ENCODE assay signal across 28 cellular contexts in the genomic region with DNA sequence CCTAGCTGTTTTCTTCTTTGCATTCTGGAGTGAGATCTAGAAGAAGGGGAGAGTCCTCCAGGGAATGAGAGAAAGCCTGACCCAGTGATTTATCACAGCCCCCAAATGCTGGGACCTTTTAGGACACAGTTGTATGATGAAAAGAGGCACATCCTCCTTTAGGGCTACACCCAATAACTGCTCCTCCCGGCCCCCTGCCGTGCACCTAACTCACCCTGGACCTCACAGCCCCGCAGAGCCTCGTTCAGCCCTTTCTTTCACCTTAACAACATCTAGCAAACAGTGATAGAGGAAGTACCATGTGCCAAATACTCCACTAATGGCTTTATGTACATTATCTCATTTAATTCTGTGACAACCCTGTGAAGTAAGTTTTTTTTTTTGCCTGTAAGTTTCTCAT.
"Had no signal": no experiment of that assay in that cellular context is flagged by ENCODE, and none has a peak within 500 bp of the region (broad histone marks: within the 10 kb centered on the region; RNA-seq: fewer than 3 reads in every experiment).

No MANE protein-coding gene starts in this region.

- H3K27me3 Mint-ChIP-seq: stimulated activated memory B cell treated with anti-CD40 and anti-IgM and Interleukin-4, amounts not matched to agents 10 μg/mL and 1 μg/mL and 100 μg/mL, for 72 hours; stimulated activated naive B cell treated with anti-CD40 and anti-IgM and Interleukin-4, amounts not matched to agents 10 μg/mL and 1 μg/mL and 100 μg/mL, for 72 hours; stimulated activated naive CD8-positive, alpha-beta T cell treated with anti-CD3 and anti-CD28 coated beads, Interleukin-15, amount 100 ng/mL, for 72 hours; type B pancreatic cell had no signal

- ATAC-seq: stimulated activated effector memory CD8-positive, alpha-beta T cell treated with anti-CD3 and anti-CD28 coated beads, Interleukin-12 subunit alpha, Interleukin-12 subunit beta, amount 100 ng/mL, for 72 hours; stimulated activated memory B cell treated with anti-CD40 and anti-IgM and Interleukin-4, amounts not matched to agents 10 μg/mL and 1 μg/mL and 100 μg/mL, for 72 hours; stimulated activated naive B cell treated with anti-CD40 and anti-IgM and Interleukin-4, amounts not matched to agents 10 μg/mL and 1 μg/mL and 100 μg/mL, for 72 hours; stimulated activated naive CD8-positive, alpha-beta T cell treated with anti-CD3 and anti-CD28 coated beads, Interleukin-15, amount 100 ng/mL, for 72 hours; stimulated activated naive CD8-positive, alpha-beta T cell treated with anti-CD3 and anti-CD28 coated beads, Interleukin-15, Interleukin-2, amounts not matched to agents 100 U/mL and 50 U/mL, for 24 hours had no signal

- H3K9me3 Mint-ChIP-seq: stimulated activated naive B cell treated with anti-CD40 and anti-IgM and Interleukin-4, amounts not matched to agents 10 μg/mL and 1 μg/mL and 100 μg/mL, for 72 hours; stimulated activated naive CD8-positive, alpha-beta T cell treated with anti-CD3 and anti-CD28 coated beads, Interleukin-15, amount 100 ng/mL, for 72 hours; stimulated activated naive CD8-positive, alpha-beta T cell treated with anti-CD3 and anti-CD28 coated beads, Interleukin-15, Interleukin-2, amounts not matched to agents 100 ng/mL and 50 ng/mL, for 24 hours; type B pancreatic cell had no signal

- H3K36me3 Mint-ChIP-seq: stimulated activated effector memory CD8-positive, alpha-beta T cell treated with anti-CD3 and anti-CD28 coated beads, Interleukin-12 subunit alpha, Interleukin-12 subunit beta, amount 100 ng/mL, for 72 hours; stimulated activated memory B cell treated with anti-CD40 and anti-IgM and Interleukin-4, amounts not matched to agents 10 μg/mL and 1 μg/mL and 100 μg/mL, for 72 hours; stimulated activated naive B cell treated with anti-CD40 and anti-IgM and Interleukin-4, amounts not matched to agents 10 μg/mL and 1 μg/mL and 100 μg/mL, for 72 hours; type B pancreatic cell had no signal

- H3K4me1 ChIP-seq: stomach, suprapubic skin, testis, thyroid gland, tibial artery, tibial nerve, transverse colon, upper lobe of left lung, uterus, vagina had no signal

- H3K4me3 Mint-ChIP-seq: stimulated activated effector memory CD8-positive, alpha-beta T cell treated with anti-CD3 and anti-CD28 coated beads, Interleukin-12 subunit alpha, Interleukin-12 subunit beta, amount 100 ng/mL, for 72 hours; stimulated activated memory B cell treated with anti-CD40 and anti-IgM and Interleukin-4, amounts not matched to agents 10 μg/mL and 1 μg/mL and 100 μg/mL, for 72 hours; stimulated activated naive B cell treated with anti-CD40 and anti-IgM and Interleukin-4, amounts not matched to agents 10 μg/mL and 1 μg/mL and 100 μg/mL, for 72 hours; stimulated activated naive CD8-positive, alpha-beta T cell treated with anti-CD3 and anti-CD28 coated beads, Interleukin-15, amount 100 ng/mL, for 72 hours; stimulated activated naive CD8-positive, alpha-beta T cell treated with anti-CD3 and anti-CD28 coated beads, Interleukin-15, Interleukin-2, amounts not matched to agents 100 ng/mL and 50 ng/mL, for 24 hours; type B pancreatic cell had no signal

- H3K4me1 Mint-ChIP-seq: stimulated activated effector memory CD8-positive, alpha-beta T cell treated with anti-CD3 and anti-CD28 coated beads, Interleukin-12 subunit alpha, Interleukin-12 subunit beta, amount 100 ng/mL, for 72 hours; stimulated activated memory B cell treated with anti-CD40 and anti-IgM and Interleukin-4, amounts not matched to agents 10 μg/mL and 1 μg/mL and 100 μg/mL, for 72 hours; stimulated activated naive B cell treated with anti-CD40 and anti-IgM and Interleukin-4, amounts not matched to agents 10 μg/mL and 1 μg/mL and 100 μg/mL, for 72 hours; stimulated activated naive CD8-positive, alpha-beta T cell treated with anti-CD3 and anti-CD28 coated beads, Interleukin-15, amount 100 ng/mL, for 72 hours had no signal

- H3K27ac Mint-ChIP-seq: stimulated activated effector memory CD8-positive, alpha-beta T cell treated with anti-CD3 and anti-CD28 coated beads, Interleukin-12 subunit alpha, Interleukin-12 subunit beta, amount 100 ng/mL, for 72 hours; stimulated activated memory B cell treated with anti-CD40 and anti-IgM and Interleukin-4, amounts not matched to agents 10 μg/mL and 1 μg/mL and 100 μg/mL, for 72 hours; stimulated activated naive B cell treated with anti-CD40 and anti-IgM and Interleukin-4, amounts not matched to agents 10 μg/mL and 1 μg/mL and 100 μg/mL, for 72 hours; stimulated activated naive CD8-positive, alpha-beta T cell treated with anti-CD3 and anti-CD28 coated beads, Interleukin-15, amount 100 ng/mL, for 72 hours; stimulated activated naive CD8-positive, alpha-beta T cell treated with anti-CD3 and anti-CD28 coated beads, Interleukin-15, Interleukin-2, amounts not matched to agents 100 ng/mL and 50 ng/mL, for 24 hours; type B pancreatic cell had no signal

- H3K36me3 ChIP-seq: stomach, suprapubic skin, thoracic aorta, thyroid gland, tibial artery, tibial nerve, transverse colon, upper lobe of left lung, uterus, vagina had no signal

- H3K27me3 ChIP-seq: stomach, suprapubic skin, testis, thyroid gland, tibial artery, tibial nerve, transverse colon, upper lobe of left lung, uterus, vagina had no signal

- H3K9me3 ChIP-seq: stomach, suprapubic skin, testis, thoracic aorta, thyroid gland, tibial artery, tibial nerve, transverse colon, upper lobe of left lung, uterus, vagina had no signal

- H3K4me3 ChIP-seq: stomach, suprapubic skin, thoracic aorta, thyroid gland, tibial artery, tibial nerve, transverse colon, upper lobe of left lung, uterus, vagina had no signal

- DNase-seq: stimulated activated CD4-positive, alpha-beta T cell treated with anti-CD3 and anti-CD28 coated beads, Interleukin-2, amount 100 ng/mL, for 48 hours; stimulated activated CD4-positive, alpha-beta T cell treated with anti-CD3 and anti-CD28 coated beads, Interleukin-4, amount 100 ng/mL, for 1 hour; stimulated activated CD4-positive, alpha-beta T cell treated with anti-CD3 and anti-CD28 coated beads, Interleukin-4, amount 100 ng/mL, for 24 hours; stimulated activated CD4-positive, alpha-beta T cell treated with anti-CD3 and anti-CD28 coated beads, Interleukin-4, amount 100 ng/mL, for 4 hours; stimulated activated CD8-positive, alpha-beta memory T cell treated with anti-CD3 and anti-CD28 coated beads, Interleukin-4, amount 100 ng/mL, for 48 hours; stimulated activated naive B cell treated with anti-CD40 and anti-IgM and Interleukin-4, amounts not matched to agents 10 μg/mL and 1 μg/mL and 100 μg/mL, for 72 hours; stimulated activated naive CD4-positive, alpha-beta T cell; stimulated activated naive CD4-positive, alpha-beta T cell treated with Interleukin-2 at 50 U/mL for 16 hours; stimulated activated naive CD8-positive, alpha-beta T cell treated with anti-CD3 and anti-CD28 coated beads, Interleukin-15, amount 100 ng/mL, for 72 hours; stimulated activated naive CD8-positive, alpha-beta T cell treated with anti-CD3 and anti-CD28 coated beads, Interleukin-15, Interleukin-2, amounts not matched to agents 100 U/mL and 50 U/mL, for 24 hours; stomach; substantia nigra; testis; thyroid gland; tibial artery; transverse colon; trophoblast cell; upper lobe of left lung; uterus had no signal

- FAIRE-seq: urothelium cell line had no signal

- H3K27ac ChIP-seq: stomach, suprapubic skin, testis, thoracic aorta, thyroid gland, tibial artery, tibial nerve, transverse colon, upper lobe of left lung, uterus, vagina had no signal
